In genomic region chr14:61861320-61861865, GRCh38 we compare ENCODE assay signal across 15 cellular contexts. TPM values are rescaled to one million over a fixed set of nuclear protein-coding genes. Genes with fewer than 3 reads are reported as not detected.
A peak's percentile ranks its signal among the peaks of the same experiment; 100 is the strongest.
DNase-seq lines count a peak whose midpoint lies in the region; TF ChIP-seq lines count a peak whose summit lies in the region.
"Had no signal": no experiment of that assay in that cellular context is flagged by ENCODE, and none has a peak within 500 bp of the region (broad histone marks: within the 10 kb centered on the region; RNA-seq: fewer than 3 reads in every experiment).

No MANE protein-coding gene starts in this region.

- H3K9me3 ChIP-seq in MM.1S (replicated peaks; ENCODE audit: insufficient read depth, low read length) = no peaks in the 10 kb centered on the region

- no peaks in the 10 kb centered on the region for H4K20me1 ChIP-seq in MM.1S (ENCODE audit: insufficient read depth, low read length)

- H3K27me3 ChIP-seq in MM.1S (replicated peaks; ENCODE audit: insufficient read depth, low read length) = no peaks in the 10 kb centered on the region

- DNase-seq in NCI-H2171 treated with DMSO at 0.1 percent for 48 hours (lab: John Stamatoyannopoulos, UW) (peak; percentile 30), NCI-H2171 (lab: John Stamatoyannopoulos, UW) (no peak), Daoy (ENCODE audit: low read depth) (peak; percentile 54), NCI-H226 (peak; percentile 19), glomerular visceral epithelial cell (ENCODE audit: extremely low spot score) (peak; percentile 49), NCI-H510A (lab: John Stamatoyannopoulos, UW) (no peak), MM.1S (no peak), ureter (ENCODE audit: low spot score) (no peak)
- DNase-seq: C1 segment of cervical spinal cord; CD4-positive, alpha-beta T cell; DND-41; HCEC 1CT; IMR-90 had no signal

- TF ChIP-seq CTCF in MM.1S (IDR thresholded peaks at IDR 0.05; ENCODE audit: low read length) = no peak

- H3F3A ChIP-seq in MM.1S (ENCODE audit: insufficient read depth, low read length) = no peaks in the 10 kb centered on the region

- H3K27ac ChIP-seq in MM.1S (ENCODE audit: low read length) = no peak overlapping the region
- H3K27ac ChIP-seq: HL-60 had no signal

- H3K9me2 ChIP-seq in MM.1S (replicated peaks; ENCODE audit: insufficient read depth, low read length) = no peaks in the 10 kb centered on the region

- H3K79me2 ChIP-seq in MM.1S (ENCODE audit: low read length) = no peaks in the 10 kb centered on the region

- H3K4me3 ChIP-seq in MM.1S (ENCODE audit: low read length) = no peak overlapping the region

- no peak overlapping the region for H2AFZ ChIP-seq in MM.1S (ENCODE audit: low read length)

- no peak overlapping the region for H3K9ac ChIP-seq in MM.1S (ENCODE audit: low read length)

- H3K4me2 ChIP-seq in MM.1S (ENCODE audit: low read depth, low read length) = no peak overlapping the region

- no peaks in the 10 kb centered on the region for H3K36me3 ChIP-seq in MM.1S (replicated peaks; ENCODE audit: insufficient read depth, low read length)

- H3K4me1 ChIP-seq in MM.1S (ENCODE audit: low read length) = no peaks in the 10 kb centered on the region

RNA-seq across cellular contexts. Expression of gene SYT16, which starts 48.9 kb away (rescaled TPM):
- total RNA-seq in Daoy (2014; rRNA removed; shearing (Covaris generic)) = 0.21 and 0.40 TPM in 2 replicates
- 5.6 TPM for total RNA-seq in ureter
- total RNA-seq: B cell; CD4-positive, alpha-beta T cell had no signal

Comparison
In these comparisons a context has a peak if more than half of its experiments do, and no peak if none do; other contexts are left out.
1. DNase-seq: peak in NCI-H2171 treated with DMSO at 0.1 percent for 48 hours (single experiment), Daoy (single experiment), NCI-H226 (single experiment) and glomerular visceral epithelial cell (single experiment); none in NCI-H2171 (single experiment), NCI-H510A (single experiment), MM.1S (single experiment) and ureter (single experiment).